ENCODE assay signal across 20 cellular contexts in the genomic region with DNA sequence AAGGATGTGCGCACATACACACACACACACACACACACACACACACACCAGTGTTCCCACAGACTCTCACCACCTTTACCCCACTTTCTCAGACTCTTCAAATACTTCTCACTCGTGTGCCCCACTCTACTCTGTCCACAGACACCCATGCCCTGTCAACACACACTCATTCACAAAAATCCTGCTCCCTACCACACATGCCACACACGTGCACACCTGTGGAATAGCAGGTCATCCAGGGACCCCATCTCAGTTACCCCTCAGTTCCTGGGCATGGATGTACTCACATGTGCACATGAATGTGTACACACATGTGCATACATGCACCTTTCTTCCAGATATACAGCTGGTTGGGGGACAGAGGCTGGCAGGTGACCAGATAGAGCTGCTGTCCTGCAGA.
DNase-seq lines count a peak whose midpoint lies in the region; ATAC-seq, FAIRE-seq and TF ChIP-seq lines count a peak whose summit lies in the region.
"Had no signal": no experiment of that assay in that cellular context is flagged by ENCODE, and none has a peak within 500 bp of the region (broad histone marks: within the 10 kb centered on the region; RNA-seq: fewer than 3 reads in every experiment).

No MANE protein-coding gene starts in this region.

- no peak overlapping the region for H3K4me3 ChIP-seq in HepG2 (replicated peaks in 1 of 3; ENCODE audit: insufficient read depth in 1 of 3, low read depth in 2 of 3, low read length in 3 of 3)
- no peak overlapping the region for H3K4me3 ChIP-seq in right lobe of liver
- H3K4me3 ChIP-seq in PC-9: no peak overlapping the region
- H3K4me3 ChIP-seq in trophoblast cell (ENCODE audit: low read depth, low read length): peak overlapping the region; percentile 46
- H3K4me3 ChIP-seq: GM23338 had no signal

- no peak overlapping the region for H4K8ac ChIP-seq in trophoblast cell (ENCODE audit: low read depth, low read length)

- no peaks in the 10 kb centered on the region for H3K9me3 ChIP-seq in HepG2 (ENCODE audit: low read length)
- H3K9me3 ChIP-seq in right lobe of liver: no peaks in the 10 kb centered on the region
- H3K9me3 ChIP-seq in PC-9 (ENCODE audit: insufficient read depth, low read depth): no peaks in the 10 kb centered on the region
- H3K9me3 ChIP-seq in trophoblast cell (ENCODE audit: insufficient read depth, low read depth, low read length): peaks cover 2% of the 10 kb centered on the region
- H3K9me3 ChIP-seq: BE2C had no signal

- H2BK12ac ChIP-seq in trophoblast cell (ENCODE audit: low read length): no peak overlapping the region

- no peak for TF ChIP-seq CTCF in HepG2 (CRISPR knock-in tag; IDR thresholded peaks at IDR 0.05)
- TF ChIP-seq CTCF in right lobe of liver (IDR thresholded peaks at IDR 0.05): no peak
- TF ChIP-seq CTCF in PC-9 (conservative IDR thresholded peaks at IDR 0.05): no peak
- TF ChIP-seq CTCF in endothelial cell (IDR thresholded peaks at IDR 0.05; ENCODE audit: unreplicated experiment): no peak

- H3K27ac ChIP-seq in HepG2 (ENCODE audit: extremely low read length, insufficient read depth, low read length): no peak overlapping the region
- no peak overlapping the region for H3K27ac ChIP-seq in right lobe of liver
- no peak overlapping the region for H3K27ac ChIP-seq in PC-9
- H3K27ac ChIP-seq in trophoblast cell (ENCODE audit: low read depth, low read length): no peak overlapping the region

- H3K9me2 ChIP-seq in PC-9 (ENCODE audit: insufficient read depth): no peaks in the 10 kb centered on the region

- TF ChIP-seq EP300 in HepG2 (IDR thresholded peaks at IDR 0.05; ENCODE audit: low read depth in 2 of 2, low read length in 2 of 2) (no peak), HepG2 (CRISPR knock-in tag; IDR thresholded peaks at IDR 0.05; ENCODE audit: borderline replicate concordance) (no peak)

- H2AK5ac ChIP-seq in trophoblast cell (ENCODE audit: low read length): no peak overlapping the region

- no peaks in the 10 kb centered on the region for H3K4me1 Mint-ChIP-seq in endothelial cell (ENCODE audit: unreplicated experiment)
- H3K4me1 Mint-ChIP-seq: CD4-positive, CD25-positive, alpha-beta regulatory T cell; CD8-positive, alpha-beta memory T cell had no signal

- no peak overlapping the region for H3K14ac ChIP-seq in trophoblast cell (ENCODE audit: low read length)

- H3F3A ChIP-seq in PC-9 (ENCODE audit: insufficient read depth, low read depth): no peaks in the 10 kb centered on the region

- H3K79me2 ChIP-seq in HepG2 (ENCODE audit: insufficient read depth, low read length) (no peaks in the 10 kb centered on the region), PC-9 (ENCODE audit: low read depth) (no peaks in the 10 kb centered on the region), trophoblast cell (ENCODE audit: control insufficient read depth, insufficient read depth, low read length, poor library complexity) (no peaks in the 10 kb centered on the region)

- H3K4me2 ChIP-seq in HepG2 (ENCODE audit: low read depth, low read length) (no peak overlapping the region), PC-9 (peak overlapping the region; percentile 76), trophoblast cell (ENCODE audit: low read length) (no peak overlapping the region)
- H3K4me2 ChIP-seq: GM23338 had no signal

- H3K36me3 Mint-ChIP-seq in endothelial cell (ENCODE audit: low read depth, unreplicated experiment): no peaks in the 10 kb centered on the region
- H3K36me3 Mint-ChIP-seq: CD4-positive, CD25-positive, alpha-beta regulatory T cell; CD8-positive, alpha-beta memory T cell had no signal

- H3K4ac ChIP-seq in trophoblast cell (ENCODE audit: low read depth, low read length): no peak overlapping the region

- no peak overlapping the region for H2BK120ac ChIP-seq in trophoblast cell (ENCODE audit: insufficient read depth, low read length, poor library complexity)

- H4K12ac ChIP-seq in trophoblast cell (ENCODE audit: low read depth, low read length): no peak overlapping the region

- H3K9me3 Mint-ChIP-seq in endothelial cell (ENCODE audit: unreplicated experiment): no peaks in the 10 kb centered on the region
- H3K9me3 Mint-ChIP-seq: CD8-positive, alpha-beta memory T cell; GM23338 had no signal

- POLR2A ChIA-PET in HepG2 (lab: Yijun Ruan, JAX) (no interaction called here), PC-9 (lab: Charles Lee; ENCODE audit: unreplicated experiment) (no interaction called here)

- peak overlapping the region; percentile 70 for H3K23ac ChIP-seq in trophoblast cell (ENCODE audit: low read length)

- no peak for FAIRE-seq in HepG2 (lab: Jason Lieb, UNC)
- FAIRE-seq: A204.1, D721Med, GM12892, GM18507 had no signal

- CTCF ChIA-PET in HepG2 (lab: Yijun Ruan, JAX; ENCODE audit: low intra/inter-chr PET ratio, low total read pairs): no interaction called here
- CTCF ChIA-PET in PC-9 (lab: Charles Lee): no interaction called here

- DNase-seq in HepG2 (ENCODE audit: low spot score) (no peak), right lobe of liver (no peak), PC-9 (no peak), endothelial cell (ENCODE audit: low spot score) (no peak), trophoblast cell (no peak), DMS114 treated with DMSO at 0.1 percent for 48 hours (lab: John Stamatoyannopoulos, UW; ENCODE audit: unreplicated experiment) (no peak)
- DNase-seq: BE2C; C1 segment of cervical spinal cord; CD4-positive, CD25-positive, alpha-beta regulatory T cell; CD8-positive, alpha-beta memory T cell; DMS153; DMS79; GDM1 had no signal

- H3K4me1 ChIP-seq in HepG2 (ENCODE audit: insufficient read depth, low read length): no peaks in the 10 kb centered on the region
- H3K4me1 ChIP-seq in right lobe of liver: no peaks in the 10 kb centered on the region
- H3K4me1 ChIP-seq in PC-9 (replicated peaks; ENCODE audit: insufficient read depth): no peaks in the 10 kb centered on the region; the same call in 1 of the 2 replicates
- no peaks in the 10 kb centered on the region for H3K4me1 ChIP-seq in trophoblast cell (ENCODE audit: control insufficient read depth in 1 of 2, insufficient read depth in 2 of 2, low read length in 2 of 2)
- H3K4me1 ChIP-seq: BE2C had no signal

- H4K20me1 ChIP-seq in HepG2 (ENCODE audit: insufficient read depth, low read length) (no peaks in the 10 kb centered on the region), PC-9 (ENCODE audit: insufficient read depth) (no peaks in the 10 kb centered on the region)

- H2AFZ ChIP-seq in HepG2 (ENCODE audit: low read length) (no peak overlapping the region), PC-9 (no peak overlapping the region), trophoblast cell (ENCODE audit: insufficient read depth, low read length, poor library complexity) (no peak overlapping the region)
- H2AFZ ChIP-seq: GM23338 had no signal

- no peak overlapping the region for H3K9ac ChIP-seq in HepG2 (ENCODE audit: insufficient read depth, low read depth, low read length)
- H3K9ac ChIP-seq in trophoblast cell (ENCODE audit: low read length): no peak overlapping the region

- ATAC-seq in HepG2 (no peak), right lobe of liver (no peak), HG03442 (IDR thresholded peaks at IDR 0.05; ENCODE audit: unreplicated experiment) (no peak), HG02938 (IDR thresholded peaks at IDR 0.05; ENCODE audit: unreplicated experiment) (no peak)

- H2BK5ac ChIP-seq in trophoblast cell (ENCODE audit: low read depth, low read length, poor library complexity): no peak overlapping the region

- WGBS in HepG2 (ENCODE audit: low lambda C conversion rate): 23% methylated on average over 3 of the region's 3 CpGs
- 55% methylated on average over 2 of the region's 3 CpGs for WGBS in right lobe of liver (ENCODE audit: insufficient coverage, low coverage, low lambda C conversion rate, missing lambda C conversion rate)
- no CpG with 5 or more reads among the region's 3 CpGs for WGBS in trophoblast cell (ENCODE audit: extremely low coverage, insufficient coverage, insufficient read length)

- intact Hi-C loops in HepG2 (cut with micrococcal nuclease; ENCODE audit: unreplicated experiment): no loop called here
- intact Hi-C loops in right lobe of liver (cut with DNase I): no loop called here
- intact Hi-C loops in PC-9 (cut with micrococcal nuclease; ENCODE audit: unreplicated experiment): no loop called here

- in situ Hi-C loops in HepG2 (cut with HindIII; ENCODE audit: extremely low pct_ligation_motif_present, low pct_unique_long_range_greater_than_20kb): no loop called here

- peaks cover 2% of the 10 kb centered on the region for H3K27me3 Mint-ChIP-seq in endothelial cell (ENCODE audit: unreplicated experiment)
- H3K27me3 Mint-ChIP-seq: CD4-positive, CD25-positive, alpha-beta regulatory T cell had no signal

- H3K27me3 ChIP-seq in HepG2 (ENCODE audit: control insufficient read depth in 1 of 2, insufficient read depth in 2 of 2, low read length in 2 of 2): peaks cover 0 to 4% of the 10 kb centered on the region in 2 experiments; a peak in 3 of 5 replicates
- H3K27me3 ChIP-seq in right lobe of liver: no peaks in the 10 kb centered on the region
- H3K27me3 ChIP-seq in PC-9 (ENCODE audit: insufficient read depth, low read depth): no peaks in the 10 kb centered on the region
- H3K27me3 ChIP-seq in trophoblast cell (ENCODE audit: insufficient read depth, low read length): no peaks in the 10 kb centered on the region
- H3K27me3 ChIP-seq: BE2C had no signal

- TF ChIP-seq RAD21 in HepG2 (CRISPR knock-in tag; IDR thresholded peaks at IDR 0.05): no peak

- TF ChIP-seq POLR2A in HepG2 (IDR thresholded peaks at IDR 0.05; ENCODE audit: insufficient read depth in 1 of 2, low read depth in 2 of 2, low read length in 2 of 2): no peak
- no peak for TF ChIP-seq POLR2A in right lobe of liver (IDR thresholded peaks at IDR 0.05)

- no peaks in the 10 kb centered on the region for H3K79me1 ChIP-seq in trophoblast cell (ENCODE audit: low read length)

- no peak overlapping the region for H3K27ac Mint-ChIP-seq in endothelial cell (ENCODE audit: unreplicated experiment)
- H3K27ac Mint-ChIP-seq: CD4-positive, CD25-positive, alpha-beta regulatory T cell; CD8-positive, alpha-beta memory T cell; GM23338 had no signal

- no peak overlapping the region for H4K91ac ChIP-seq in trophoblast cell (ENCODE audit: low read depth, low read length)

- H3K18ac ChIP-seq in trophoblast cell (ENCODE audit: low read length): no peak overlapping the region

- peak overlapping the region; percentile 12 for H3K4me3 Mint-ChIP-seq in endothelial cell (ENCODE audit: unreplicated experiment)
- H3K4me3 Mint-ChIP-seq: CD4-positive, CD25-positive, alpha-beta regulatory T cell; CD8-positive, alpha-beta memory T cell; GM23338 had no signal

- no peaks in the 10 kb centered on the region for H3K36me3 ChIP-seq in HepG2 (replicated peaks in 1 of 2; ENCODE audit: control insufficient read depth in 1 of 2, insufficient read depth in 2 of 2, low read length in 2 of 2)
- no peaks in the 10 kb centered on the region for H3K36me3 ChIP-seq in right lobe of liver
- no peaks in the 10 kb centered on the region for H3K36me3 ChIP-seq in PC-9 (ENCODE audit: low read depth)
- H3K36me3 ChIP-seq in trophoblast cell (ENCODE audit: control insufficient read depth in 1 of 2, insufficient read depth in 2 of 2, low read length in 2 of 2): no peaks in the 10 kb centered on the region
- H3K36me3 ChIP-seq: BE2C had no signal

- BruUV-seq in HepG2 (replicated peaks; lab: Mats Ljungman, UMichigan) (no TSS peak), PC-9 (replicated peaks; lab: Mats Ljungman, UMichigan) (no TSS peak)

TF ChIP-seq in HepG2, 621 proteins besides CTCF, POLR2A, EP300 and RAD21 (continues in another document):
- no peak for TF ChIP-seq RFX5 (IDR thresholded peaks at IDR 0.05; ENCODE audit: low read depth, low read length)
